Comparison of ENCODE assay signal across 17 cellular contexts in the genomic region with DNA sequence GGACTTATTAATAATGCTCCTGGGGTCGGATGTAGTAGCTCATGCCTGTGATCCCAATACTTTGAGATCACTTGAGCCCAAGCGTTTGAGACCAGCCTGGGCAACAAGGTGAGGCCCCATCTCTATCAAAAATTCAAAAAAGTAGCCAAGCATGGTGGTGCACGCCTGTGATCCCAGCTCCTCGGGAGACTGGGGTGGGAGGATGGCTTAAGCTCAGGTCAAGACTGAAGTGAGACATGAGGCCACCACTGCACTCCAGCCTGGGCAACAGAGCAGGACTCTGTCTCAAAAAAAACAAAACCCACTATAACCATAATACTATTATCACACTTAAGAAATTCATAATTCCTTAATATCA. TPM values are rescaled to one million over a fixed set of nuclear protein-coding genes. Genes with fewer than 3 reads are reported as not detected.
DNase-seq lines count a peak whose midpoint lies in the region; ATAC-seq, FAIRE-seq and TF ChIP-seq lines count a peak whose summit lies in the region.
"Had no signal": no experiment of that assay in that cellular context is flagged by ENCODE, and none has a peak within 500 bp of the region (broad histone marks: within the 10 kb centered on the region; RNA-seq: fewer than 3 reads in every experiment).

No MANE protein-coding gene starts in this region.

- H3K4me1 Mint-ChIP-seq in activated T-cell treated with anti-CD3 and anti-CD28 coated beads, Interleukin-2, amount 50 U/mL, for 72 hours (ENCODE audit: low read depth): peaks cover 42% of the 10 kb centered on the region
- H3K4me1 Mint-ChIP-seq in stimulated activated memory B cell treated with anti-CD40 and anti-IgM and Interleukin-4, amounts not matched to agents 10 μg/mL and 1 μg/mL and 100 μg/mL, for 72 hours: peaks cover 46% of the 10 kb centered on the region

- peak overlapping the region; percentile 87 to 97 for H3K4me3 Mint-ChIP-seq in activated T-cell treated with anti-CD3 and anti-CD28 coated beads, Interleukin-2, amount 50 U/mL, for 72 hours
- no peak overlapping the region for H3K4me3 Mint-ChIP-seq in stimulated activated memory B cell treated with anti-CD40 and anti-IgM and Interleukin-4, amounts not matched to agents 10 μg/mL and 1 μg/mL and 100 μg/mL, for 72 hours

- H3K36me3 ChIP-seq in esophagus squamous epithelium: no peaks in the 10 kb centered on the region
- H3K36me3 ChIP-seq: transverse colon had no signal

- H3K4me3 ChIP-seq in esophagus squamous epithelium: no peak overlapping the region
- H3K4me3 ChIP-seq: lung, SK-N-MC had no signal

- peaks cover 9% of the 10 kb centered on the region for H3K27me3 Mint-ChIP-seq in activated T-cell treated with anti-CD3 and anti-CD28 coated beads, Interleukin-2, amount 50 U/mL, for 72 hours (ENCODE audit: low read depth)
- H3K27me3 Mint-ChIP-seq in stimulated activated memory B cell treated with anti-CD40 and anti-IgM and Interleukin-4, amounts not matched to agents 10 μg/mL and 1 μg/mL and 100 μg/mL, for 72 hours: no peaks in the 10 kb centered on the region

- H3K36me3 Mint-ChIP-seq in activated T-cell treated with anti-CD3 and anti-CD28 coated beads, Interleukin-2, amount 50 U/mL, for 72 hours (ENCODE audit: insufficient read depth in 2 of 2): peaks cover 4 to 5% of the 10 kb centered on the region in 2 donors
- peaks cover 10% of the 10 kb centered on the region for H3K36me3 Mint-ChIP-seq in stimulated activated memory B cell treated with anti-CD40 and anti-IgM and Interleukin-4, amounts not matched to agents 10 μg/mL and 1 μg/mL and 100 μg/mL, for 72 hours

- H3K27ac ChIP-seq in VCaP: peak overlapping the region; percentile 95
- H3K27ac ChIP-seq in esophagus squamous epithelium: peak overlapping the region; percentile 14 to 98 (median 93)
- H3K27ac ChIP-seq: SK-N-MC had no signal

- intact Hi-C loops in esophagus squamous epithelium (cut with DNase I): no loop called here

- no peaks in the 10 kb centered on the region for H3K27me3 ChIP-seq in esophagus squamous epithelium
- H3K27me3 ChIP-seq: transverse colon had no signal

- H3K9me3 Mint-ChIP-seq in activated T-cell treated with anti-CD3 and anti-CD28 coated beads, Interleukin-2, amount 50 U/mL, for 72 hours: no peaks in the 10 kb centered on the region
- no peaks in the 10 kb centered on the region for H3K9me3 Mint-ChIP-seq in stimulated activated memory B cell treated with anti-CD40 and anti-IgM and Interleukin-4, amounts not matched to agents 10 μg/mL and 1 μg/mL and 100 μg/mL, for 72 hours

- peak overlapping the region; percentile 99 for H3K27ac Mint-ChIP-seq in activated T-cell treated with anti-CD3 and anti-CD28 coated beads, Interleukin-2, amount 50 U/mL, for 72 hours
- peak overlapping the region; percentile 96 for H3K27ac Mint-ChIP-seq in stimulated activated memory B cell treated with anti-CD40 and anti-IgM and Interleukin-4, amounts not matched to agents 10 μg/mL and 1 μg/mL and 100 μg/mL, for 72 hours

- TF ChIP-seq CTCF in VCaP (conservative IDR thresholded peaks at IDR 0.05): no peak
- TF ChIP-seq CTCF in esophagus squamous epithelium (IDR thresholded peaks at IDR 0.05): no peak
- no peak for TF ChIP-seq CTCF in D721Med (IDR thresholded peaks at IDR 0.05; ENCODE audit: insufficient read depth, missing control alignments)

- H3K4me1 ChIP-seq in esophagus squamous epithelium: peaks cover 22 to 72% (median 29%) of the 10 kb centered on the region in 3 donors

- FAIRE-seq in D721Med (lab: Jason Lieb, UNC): no peak
- FAIRE-seq: GM12878, HTR-8/SVneo had no signal

- no peak for DNase-seq in activated T-cell treated with anti-CD3 and anti-CD28 coated beads, Interleukin-2, amount 50 U/mL, for 72 hours
- DNase-seq in activated T-cell treated with anti-CD3 and anti-CD28 coated beads, Interleukin-2, amount 50 U/mL, for 1 hour: no peak
- no peak for DNase-seq in esophagus squamous epithelium (lab: John Stamatoyannopoulos, UW)
- no peak for DNase-seq in activated gamma-delta T cell treated with Interleukin-2 at 50 U/mL for 16 hours
- no peak for DNase-seq in D721Med (ENCODE audit: insufficient read length, low spot score)
- DNase-seq: amygdala, cortex of kidney, hypothalamus, MV-4-11 had no signal

- TF ChIP-seq POLR2A in esophagus squamous epithelium (IDR thresholded peaks at IDR 0.05): no peak

- ATAC-seq in activated T-cell treated with anti-CD3 and anti-CD28 coated beads, Interleukin-2, amount 50 U/mL, for 72 hours (replicated peaks in 1 of 2): no peak
- no peak for ATAC-seq in stimulated activated memory B cell treated with anti-CD40 and anti-IgM and Interleukin-4, amounts not matched to agents 10 μg/mL and 1 μg/mL and 100 μg/mL, for 72 hours
- ATAC-seq in GM21529 (IDR thresholded peaks at IDR 0.05; ENCODE audit: unreplicated experiment): no peak
- ATAC-seq: GM12878 had no signal

- WGBS in esophagus squamous epithelium, 2 donors: 43 to 69% methylated on average over 2 to 3 of the region's 4 CpGs

- H3K9me3 ChIP-seq in esophagus squamous epithelium: no peaks in the 10 kb centered on the region
- H3K9me3 ChIP-seq: transverse colon had no signal

RNA-seq across cellular contexts. Expression of a gene that starts 1.6 kb away (rescaled TPM):
- total RNA-seq in activated T-cell treated with anti-CD3 and anti-CD28 coated beads, Interleukin-2, amount 50 U/mL, for 72 hours: 10 to 100 TPM; 26.0 to 43.1 TPM
- total RNA-seq in esophagus squamous epithelium: 10 to 100 TPM; 50.2 to 93.3 (median 67.8) TPM
